Comparison of ENCODE assay signal across 8 cellular contexts in genomic region chr5:139725073-139725830, GRCh38.
DNase-seq lines count a peak whose midpoint lies in the region; ATAC-seq and TF ChIP-seq lines count a peak whose summit lies in the region.

No MANE protein-coding gene starts in this region.

- no peaks in the 10 kb centered on the region for H3K9me3 ChIP-seq in cardiac muscle cell (ENCODE audit: low read depth)

- DNase-seq in Daoy (ENCODE audit: low read depth) (peak; percentile 85), T1000 (lab: John Stamatoyannopoulos, UW) (peak; percentile 76), cardiac muscle cell (ENCODE audit: low read depth in 1 of 2, low spot score in 1 of 2) (peak; percentile 44 to 72), posterior vena cava (ENCODE audit: low spot score) (peak; percentile 94), AML-193 (lab: John Stamatoyannopoulos, UW) (no peak), GM10266 (ENCODE audit: extremely low spot score) (no peak)

- H3K4me3 ChIP-seq in cardiac muscle cell: no peak overlapping the region

- H3K36me3 ChIP-seq in cardiac muscle cell: no peaks in the 10 kb centered on the region

- ATAC-seq in HG02759 (IDR thresholded peaks at IDR 0.05; ENCODE audit: unreplicated experiment) (no peak), HG03442 (IDR thresholded peaks at IDR 0.05; ENCODE audit: unreplicated experiment) (no peak)

- no peak overlapping the region for H3K27ac ChIP-seq in cardiac muscle cell

- intact Hi-C loops in posterior vena cava (cut with DNase I): no loop called here

- H3K4me1 ChIP-seq in cardiac muscle cell (ENCODE audit: low read depth): no peaks in the 10 kb centered on the region

- no peaks in the 10 kb centered on the region for H3K27me3 ChIP-seq in cardiac muscle cell

- no peak for TF ChIP-seq CTCF in cardiac muscle cell (IDR thresholded peaks at IDR 0.05; ENCODE audit: low read depth, low read length)
- no peak for TF ChIP-seq CTCF in GM10266 (IDR thresholded peaks at IDR 0.05; ENCODE audit: control insufficient read depth, insufficient read depth, low read depth, missing control alignments)

Comparison
In these comparisons a context has a peak if more than half of its experiments do, and no peak if none do; other contexts are left out.
1. DNase-seq: peak in Daoy (single experiment), T1000 (single experiment), cardiac muscle cell (2 of 2) and posterior vena cava (single experiment); none in AML-193 (0 of 2) and GM10266 (single experiment).